Comparison of ENCODE assay signal across 1 cellular context in the genomic region with DNA sequence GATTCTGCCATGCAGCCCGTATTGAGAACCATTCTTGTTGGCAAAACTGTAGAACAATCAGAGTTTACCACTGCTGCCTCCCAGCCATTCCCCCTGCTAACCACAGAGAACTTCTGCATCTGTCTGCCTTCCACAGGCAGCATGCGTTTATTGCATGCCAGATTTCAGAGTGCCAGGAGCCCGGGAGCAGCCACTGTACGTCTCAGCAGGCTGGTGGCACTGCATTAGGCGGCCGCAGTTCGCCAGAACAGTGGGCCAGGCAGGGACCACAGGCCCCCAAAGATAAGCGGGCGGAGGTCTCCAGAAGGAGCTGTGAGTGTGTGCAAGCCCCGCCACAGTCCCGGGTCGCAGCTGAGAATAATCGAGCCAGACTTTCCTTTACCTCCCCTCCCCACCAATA.
TF ChIP-seq lines count a peak whose summit lies in the region.

No MANE protein-coding gene starts in this region.

TF ChIP-seq in GM23338, 12 proteins besides CTCF, POLR2A, EP300 and RAD21:
- TF ChIP-seq, protein P1, sequence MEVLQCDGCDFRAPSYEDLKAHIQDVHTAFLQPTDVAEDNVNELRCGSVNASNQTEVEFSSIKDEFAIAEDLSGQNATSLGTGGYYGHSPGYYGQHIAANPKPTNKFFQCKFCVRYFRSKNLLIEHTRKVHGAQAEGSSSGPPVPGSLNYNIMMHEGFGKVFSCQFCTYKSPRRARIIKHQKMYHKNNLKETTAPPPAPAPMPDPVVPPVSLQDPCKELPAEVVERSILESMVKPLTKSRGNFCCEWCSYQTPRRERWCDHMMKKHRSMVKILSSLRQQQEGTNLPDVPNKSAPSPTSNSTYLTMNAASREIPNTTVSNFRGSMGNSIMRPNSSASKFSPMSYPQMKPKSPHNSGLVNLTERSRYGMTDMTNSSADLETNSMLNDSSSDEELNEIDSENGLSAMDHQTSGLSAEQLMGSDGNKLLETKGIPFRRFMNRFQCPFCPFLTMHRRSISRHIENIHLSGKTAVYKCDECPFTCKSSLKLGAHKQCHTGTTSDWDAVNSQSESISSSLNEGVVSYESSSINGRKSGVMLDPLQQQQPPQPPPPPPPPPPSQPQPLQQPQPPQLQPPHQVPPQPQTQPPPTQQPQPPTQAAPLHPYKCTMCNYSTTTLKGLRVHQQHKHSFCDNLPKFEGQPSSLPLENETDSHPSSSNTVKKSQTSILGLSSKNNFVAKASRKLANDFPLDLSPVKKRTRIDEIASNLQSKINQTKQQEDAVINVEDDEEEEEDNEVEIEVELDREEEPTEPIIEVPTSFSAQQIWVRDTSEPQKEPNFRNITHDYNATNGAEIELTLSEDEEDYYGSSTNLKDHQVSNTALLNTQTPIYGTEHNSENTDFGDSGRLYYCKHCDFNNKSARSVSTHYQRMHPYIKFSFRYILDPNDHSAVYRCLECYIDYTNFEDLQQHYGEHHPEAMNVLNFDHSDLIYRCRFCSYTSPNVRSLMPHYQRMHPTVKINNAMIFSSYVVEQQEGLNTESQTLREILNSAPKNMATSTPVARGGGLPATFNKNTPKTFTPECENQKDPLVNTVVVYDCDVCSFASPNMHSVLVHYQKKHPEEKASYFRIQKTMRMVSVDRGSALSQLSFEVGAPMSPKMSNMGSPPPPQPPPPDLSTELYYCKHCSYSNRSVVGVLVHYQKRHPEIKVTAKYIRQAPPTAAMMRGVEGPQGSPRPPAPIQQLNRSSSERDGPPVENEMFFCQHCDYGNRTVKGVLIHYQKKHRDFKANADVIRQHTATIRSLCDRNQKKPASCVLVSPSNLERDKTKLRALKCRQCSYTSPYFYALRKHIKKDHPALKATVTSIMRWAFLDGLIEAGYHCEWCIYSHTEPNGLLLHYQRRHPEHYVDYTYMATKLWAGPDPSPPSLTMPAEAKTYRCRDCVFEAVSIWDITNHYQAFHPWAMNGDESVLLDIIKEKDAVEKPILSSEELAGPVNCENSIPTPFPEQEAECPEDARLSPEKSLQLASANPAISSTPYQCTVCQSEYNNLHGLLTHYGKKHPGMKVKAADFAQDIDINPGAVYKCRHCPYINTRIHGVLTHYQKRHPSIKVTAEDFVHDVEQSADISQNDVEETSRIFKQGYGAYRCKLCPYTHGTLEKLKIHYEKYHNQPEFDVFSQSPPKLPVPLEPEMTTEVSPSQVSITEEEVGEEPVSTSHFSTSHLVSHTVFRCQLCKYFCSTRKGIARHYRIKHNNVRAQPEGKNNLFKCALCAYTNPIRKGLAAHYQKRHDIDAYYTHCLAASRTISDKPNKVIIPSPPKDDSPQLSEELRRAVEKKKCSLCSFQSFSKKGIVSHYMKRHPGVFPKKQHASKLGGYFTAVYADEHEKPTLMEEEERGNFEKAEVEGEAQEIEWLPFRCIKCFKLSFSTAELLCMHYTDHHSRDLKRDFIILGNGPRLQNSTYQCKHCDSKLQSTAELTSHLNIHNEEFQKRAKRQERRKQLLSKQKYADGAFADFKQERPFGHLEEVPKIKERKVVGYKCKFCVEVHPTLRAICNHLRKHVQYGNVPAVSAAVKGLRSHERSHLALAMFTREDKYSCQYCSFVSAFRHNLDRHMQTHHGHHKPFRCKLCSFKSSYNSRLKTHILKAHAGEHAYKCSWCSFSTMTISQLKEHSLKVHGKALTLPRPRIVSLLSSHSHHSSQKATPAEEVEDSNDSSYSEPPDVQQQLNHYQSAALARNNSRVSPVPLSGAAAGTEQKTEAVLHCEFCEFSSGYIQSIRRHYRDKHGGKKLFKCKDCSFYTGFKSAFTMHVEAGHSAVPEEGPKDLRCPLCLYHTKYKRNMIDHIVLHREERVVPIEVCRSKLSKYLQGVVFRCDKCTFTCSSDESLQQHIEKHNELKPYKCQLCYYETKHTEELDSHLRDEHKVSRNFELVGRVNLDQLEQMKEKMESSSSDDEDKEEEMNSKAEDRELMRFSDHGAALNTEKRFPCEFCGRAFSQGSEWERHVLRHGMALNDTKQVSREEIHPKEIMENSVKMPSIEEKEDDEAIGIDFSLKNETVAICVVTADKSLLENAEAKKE (CRISPR knock-in tag; IDR thresholded peaks at IDR 0.05): no peak
